1 cellular context compared by ENCODE assay signal in genomic region chr3:126200534-126200933, GRCh38.
TF ChIP-seq lines count a peak whose summit lies in the region.

No MANE protein-coding gene starts in this region.

TF ChIP-seq in K562, 482 proteins besides CTCF, POLR2A, EP300 and RAD21 (continued from another document and continues in another):
- TF ChIP-seq TFE3 (CRISPR knock-in tag; IDR thresholded peaks at IDR 0.05) (no peak; the same call in 1 of the 2 replicates), PTRF (tag; IDR thresholded peaks at IDR 0.05) (no peak), ZNF785 (CRISPR knock-in tag; IDR thresholded peaks at IDR 0.05) (no peak), CXXC5 (CRISPR knock-in tag; IDR thresholded peaks at IDR 0.05) (peak; percentile 73), JUNB (CRISPR knock-in tag; conservative IDR thresholded peaks at IDR 0.05) (no peak), RREB1 (CRISPR knock-in tag; IDR thresholded peaks at IDR 0.05) (peak; percentile 97), ETV6 (IDR thresholded peaks at IDR 0.05; ENCODE audit: borderline replicate concordance in 1 of 2, low read depth in 2 of 2, low read length in 1 of 2) (no peak), ETV6 (CRISPR knock-in tag; IDR thresholded peaks at IDR 0.05; ENCODE audit: borderline replicate concordance) (no peak), BRF1 (IDR thresholded peaks at IDR 0.05; ENCODE audit: borderline replicate concordance, extremely low read depth, insufficient read length) (no peak), RNF2 (IDR thresholded peaks at IDR 0.05) (no peak), ZNF165 (CRISPR knock-in tag; IDR thresholded peaks at IDR 0.05; ENCODE audit: borderline replicate concordance) (peak; percentile 95; the same call in 1 of the 2 replicates), TCF15 (CRISPR knock-in tag; IDR thresholded peaks at IDR 0.05) (peak; percentile 60; the same call in 1 of the 2 replicates), ZNF134 (CRISPR knock-in tag; conservative IDR thresholded peaks at IDR 0.05) (peak; percentile 86), ZKSCAN3 (CRISPR knock-in tag; IDR thresholded peaks at IDR 0.05) (peak; percentile 85), C11orf30 (IDR thresholded peaks at IDR 0.05; ENCODE audit: low read depth) (no peak), POLR2H (tag; IDR thresholded peaks at IDR 0.05; ENCODE audit: low read depth) (peak; percentile 34; the same call in 1 of the 2 replicates), EHMT2 (IDR thresholded peaks at IDR 0.05) (no peak), HNRNPH1 (optimal IDR thresholded peaks at IDR 0.05; ENCODE audit: low read depth, low read length) (no peak), FOXO4 (CRISPR knock-in tag; IDR thresholded peaks at IDR 0.05) (peak; percentile 97), CREB5 (CRISPR knock-in tag; IDR thresholded peaks at IDR 0.05) (peak; percentile 87; the same call in 1 of the 2 replicates), ZNF695 (CRISPR knock-in tag; IDR thresholded peaks at IDR 0.05) (no peak), ZNF280B (CRISPR knock-in tag; IDR thresholded peaks at IDR 0.05) (no peak), MNT (conservative IDR thresholded peaks at IDR 0.05) (no peak), WHSC1 (IDR thresholded peaks at IDR 0.05; ENCODE audit: low read length) (no peak), PBX2 (CRISPR knock-in tag; IDR thresholded peaks at IDR 0.05; ENCODE audit: low read depth) (no peak), PBX2 (tag; conservative IDR thresholded peaks at IDR 0.05; ENCODE audit: low read depth) (no peak), ZNF655 (CRISPR knock-in tag; IDR thresholded peaks at IDR 0.05) (no peak), MTA2 (IDR thresholded peaks at IDR 0.05; ENCODE audit: low read depth) (no peak)
